35 cellular contexts compared by ENCODE assay signal in the genomic region with DNA sequence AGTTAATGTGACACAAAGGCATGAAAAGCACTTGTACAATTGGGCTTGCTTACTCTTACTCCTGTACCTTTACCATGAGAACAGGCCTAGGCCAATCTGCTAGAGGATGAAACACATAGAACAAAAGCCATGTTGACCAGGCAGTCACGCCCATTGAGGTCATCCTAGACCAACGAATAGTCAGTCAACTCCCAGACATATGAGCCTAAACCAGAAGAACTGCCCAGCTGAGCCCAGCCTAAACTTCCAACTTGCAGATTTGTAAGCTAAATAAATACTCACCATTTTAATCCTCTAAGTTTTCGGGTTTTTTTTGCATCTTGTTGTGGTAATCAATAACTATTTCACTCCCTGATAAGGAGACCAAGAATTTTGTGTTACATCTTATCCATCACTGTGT.
"Had no signal": no experiment of that assay in that cellular context is flagged by ENCODE, and none has a peak within 500 bp of the region (broad histone marks: within the 10 kb centered on the region; RNA-seq: fewer than 3 reads in every experiment).

No MANE protein-coding gene starts in this region.

- H3K27ac ChIP-seq: adrenal gland, cardiac muscle cell, VCaP had no signal

- H3K4me1 ChIP-seq: adrenal gland had no signal

- H3K27me3 ChIP-seq: cardiac muscle cell had no signal

- H3K27ac Mint-ChIP-seq: activated B cell treated with CpG ODN at 0.5 μM for 24 hours; activated CD4-positive, alpha-beta memory T cell treated with anti-CD3 and anti-CD28 coated beads for 36 hours; activated CD4-positive, alpha-beta T cell treated with anti-CD3 and anti-CD28 coated beads, Interleukin-2, amount 10 ng/mL, durations not matched to agents 24 days and 14 days; activated CD8-positive, alpha-beta T cell treated with anti-CD3 and anti-CD28 coated beads for 36 hours; activated naive CD4-positive, alpha-beta T cell treated with anti-CD3 and anti-CD28 coated beads for 36 hours; activated naive CD4-positive, alpha-beta T cell treated with anti-CD3 and anti-CD28 coated beads, Interleukin-2, amount 50 U/mL, for 72 hours; activated naive CD8-positive, alpha-beta T cell treated with anti-CD3 and anti-CD28 coated beads for 36 hours; activated T-cell treated with anti-CD3 and anti-CD28 coated beads, Interleukin-2, amount 50 U/mL, for 72 hours; activated T-helper 1 cell treated with anti-CD3 and anti-CD28 coated beads, Interleukin-12 subunit alpha, Interleukin-12 subunit beta, Interleukin-2, Interleukin-4 antibody, amounts not matched to agents 30 ng/mL and 10 ng/mL and 1 ng/mL, durations not matched to agents 14 hours and 24 hours and 36 hours; activated T-helper 17 cell treated with anti-CD3 and anti-CD28 coated beads, Interleukin-2, amount 50 U/mL, for 72 hours; brain; T-helper 1 cell treated with Interleukin-12 subunit alpha and Interleukin-12 subunit beta and Interleukin-4 antibody, amounts not matched to agents 30 μg/mL and 1 μg/mL, for 36 hours; T-helper 2 cell treated with Interferon-gamma antibody and Interleukin-4, amounts not matched to agents 5 μg/mL and 100 μg/mL, for 36 hours had no signal

- H3K9me3 Mint-ChIP-seq: activated CD4-positive, alpha-beta T cell treated with anti-CD3 and anti-CD28 coated beads, Interleukin-2, amount 10 ng/mL, durations not matched to agents 24 days and 14 days; activated T-helper 1 cell treated with anti-CD3 and anti-CD28 coated beads, Interleukin-12 subunit alpha, Interleukin-12 subunit beta, Interleukin-2, Interleukin-4 antibody, amounts not matched to agents 30 ng/mL and 10 ng/mL and 1 ng/mL, durations not matched to agents 14 hours and 24 hours and 36 hours; central memory CD8-positive, alpha-beta T cell had no signal

- H3K27me3 Mint-ChIP-seq: activated B cell treated with CpG ODN at 0.5 μM for 24 hours; activated CD4-positive, alpha-beta T cell treated with anti-CD3 and anti-CD28 coated beads, Interleukin-2, amount 10 ng/mL, durations not matched to agents 24 days and 14 days; activated CD8-positive, alpha-beta T cell treated with anti-CD3 and anti-CD28 coated beads for 36 hours; activated naive CD8-positive, alpha-beta T cell treated with anti-CD3 and anti-CD28 coated beads for 36 hours had no signal

- H3K36me3 ChIP-seq: adrenal gland, cardiac muscle cell had no signal

- DNase-seq: activated B cell treated with CpG ODN at 0.5 μM for 24 hours; activated CD4-positive, alpha-beta memory T cell treated with anti-CD3 and anti-CD28 coated beads for 36 hours; activated CD4-positive, alpha-beta T cell treated with anti-CD3 and anti-CD28 coated beads for 4 hours; activated CD4-positive, alpha-beta T cell treated with anti-CD3 and anti-CD28 coated beads, Interleukin-2, amount 10 ng/mL, durations not matched to agents 24 days and 14 days; activated CD4-positive, alpha-beta T cell treated with anti-CD3 and anti-CD28 coated beads, Interleukin-2, amount 50 U/mL, for 1 hour; activated CD4-positive, alpha-beta T cell treated with anti-CD3 and anti-CD28 coated beads, Interleukin-2, amount 50 U/mL, for 4 hours; activated CD4-positive, CD25-positive, alpha-beta regulatory T cell treated with anti-CD3 and anti-CD28 coated beads, Interleukin-2, amount 50 U/mL, for 72 hours; activated CD8-positive, alpha-beta memory T cell treated with anti-CD3 and anti-CD28 coated beads, Interleukin-2, amount 50 U/mL, for 4 hours; activated CD8-positive, alpha-beta T cell treated with anti-CD3 and anti-CD28 coated beads for 36 hours; activated effector memory CD4-positive, alpha-beta T cell treated with anti-CD3 and anti-CD28 coated beads, Interleukin-2, amount 50 U/mL, for 16 hours; activated gamma-delta T cell treated with Interleukin-2 at 50 U/mL for 16 hours; activated naive CD4-positive, alpha-beta T cell; activated naive CD4-positive, alpha-beta T cell treated with anti-CD3 and anti-CD28 coated beads for 36 hours; activated naive CD4-positive, alpha-beta T cell treated with anti-CD3 and anti-CD28 coated beads, Interleukin-2, amount 50 U/mL, for 16 hours; activated naive CD8-positive, alpha-beta T cell treated with anti-CD3 and anti-CD28 coated beads for 36 hours; activated T-cell treated with anti-CD3 and anti-CD28 coated beads for 4 hours; activated T-cell treated with anti-CD3 and anti-CD28 coated beads, Interleukin-2, amount 50 U/mL, for 1 hour; activated T-cell treated with anti-CD3 and anti-CD28 coated beads, Interleukin-2, amount 50 U/mL, for 4 hours; activated T-cell treated with anti-CD3 and anti-CD28 coated beads, Interleukin-2, amount 50 U/mL, for 72 hours; adrenal gland; amniotic stem cell; aorta; caudate nucleus; cerebellar nuclear complex; T-helper 2 cell; T-helper 9 cell had no signal

- H3K36me3 Mint-ChIP-seq: activated CD4-positive, alpha-beta memory T cell treated with anti-CD3 and anti-CD28 coated beads for 36 hours; brain had no signal

- ATAC-seq: activated CD8-positive, alpha-beta T cell treated with anti-CD3 and anti-CD28 coated beads for 36 hours; activated naive CD4-positive, alpha-beta T cell treated with anti-CD3 and anti-CD28 coated beads, Interleukin-2, amount 50 U/mL, for 72 hours; activated T-cell treated with anti-CD3 and anti-CD28 coated beads, Interleukin-2, amount 50 U/mL, for 4 hours; activated T-cell treated with anti-CD3 and anti-CD28 coated beads, Interleukin-2, amount 50 U/mL, for 72 hours; activated T-helper 17 cell treated with anti-CD3 and anti-CD28 coated beads, Interleukin-2, amount 50 U/mL, for 72 hours had no signal

- H3K4me3 Mint-ChIP-seq: activated B cell treated with CpG ODN at 0.5 μM for 24 hours; activated CD4-positive, alpha-beta memory T cell treated with anti-CD3 and anti-CD28 coated beads for 36 hours; activated CD4-positive, alpha-beta T cell treated with anti-CD3 and anti-CD28 coated beads, Interleukin-2, amount 10 ng/mL, durations not matched to agents 24 days and 14 days; activated CD8-positive, alpha-beta T cell treated with anti-CD3 and anti-CD28 coated beads for 36 hours; activated naive CD4-positive, alpha-beta T cell treated with anti-CD3 and anti-CD28 coated beads for 36 hours; activated naive CD8-positive, alpha-beta T cell treated with anti-CD3 and anti-CD28 coated beads for 36 hours; activated T-cell treated with anti-CD3 and anti-CD28 coated beads, Interleukin-2, amount 50 U/mL, for 4 hours; activated T-cell treated with anti-CD3 and anti-CD28 coated beads, Interleukin-2, amount 50 U/mL, for 72 hours; activated T-helper 1 cell treated with anti-CD3 and anti-CD28 coated beads, Interleukin-12 subunit alpha, Interleukin-12 subunit beta, Interleukin-2, Interleukin-4 antibody, amounts not matched to agents 30 ng/mL and 10 ng/mL and 1 ng/mL, durations not matched to agents 14 hours and 24 hours and 36 hours; activated T-helper 17 cell treated with anti-CD3 and anti-CD28 coated beads, Interleukin-2, amount 50 U/mL, for 72 hours; brain; central memory CD8-positive, alpha-beta T cell; T-helper 1 cell treated with Interleukin-12 subunit alpha and Interleukin-12 subunit beta and Interleukin-4 antibody, amounts not matched to agents 30 μg/mL and 1 μg/mL, for 36 hours; T-helper 2 cell treated with Interferon-gamma antibody and Interleukin-4, amounts not matched to agents 5 μg/mL and 100 μg/mL, for 36 hours had no signal

- H3K4me3 ChIP-seq: adrenal gland, cardiac muscle cell had no signal

- H3K4me1 Mint-ChIP-seq: activated CD4-positive, alpha-beta T cell treated with anti-CD3 and anti-CD28 coated beads, Interleukin-2, amount 10 ng/mL, durations not matched to agents 24 days and 14 days; activated T-helper 17 cell treated with anti-CD3 and anti-CD28 coated beads, Interleukin-2, amount 50 U/mL, for 72 hours; brain; central memory CD8-positive, alpha-beta T cell had no signal
